8 cellular contexts compared by ENCODE assay signal in the genomic region with DNA sequence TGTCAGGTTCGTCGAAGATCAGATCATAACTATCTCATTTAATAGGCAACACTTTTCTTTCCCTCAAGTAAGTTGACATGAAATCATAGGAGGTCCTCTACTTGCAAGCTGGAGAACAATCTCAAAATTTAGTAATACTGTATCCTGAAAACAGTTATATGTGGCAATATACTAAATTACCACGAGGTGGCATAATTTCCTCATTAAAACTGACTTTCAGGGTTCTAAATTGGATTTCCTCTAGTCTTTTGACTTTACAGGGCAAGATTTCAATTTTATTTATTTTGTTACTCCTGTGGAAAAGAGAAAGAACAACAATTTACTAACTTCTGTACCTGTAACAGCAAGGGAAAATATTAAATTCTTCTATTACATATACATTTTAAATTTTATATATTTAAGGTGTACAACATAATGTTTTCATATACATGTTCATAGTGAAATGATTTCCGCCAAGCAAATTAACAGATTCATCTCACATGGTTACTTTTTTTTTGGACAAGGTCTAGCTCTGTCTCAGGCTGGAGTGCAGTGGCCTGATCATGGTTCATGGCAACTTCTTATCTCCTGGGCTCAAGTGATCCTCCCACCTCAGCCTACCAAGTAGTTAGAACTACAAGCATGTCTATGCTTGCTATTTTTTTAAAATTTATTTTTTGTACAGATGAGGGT. TPM values are rescaled to one million over a fixed set of nuclear protein-coding genes. Genes with fewer than 3 reads are reported as not detected.
DNase-seq lines count a peak whose midpoint lies in the region; ATAC-seq and TF ChIP-seq lines count a peak whose summit lies in the region.

No MANE protein-coding gene starts in this region.

- no peaks in the 10 kb centered on the region for H3K79me1 ChIP-seq in mesendoderm (ENCODE audit: low read length)

- no peaks in the 10 kb centered on the region for H3K27me3 ChIP-seq in mesendoderm (ENCODE audit: insufficient read depth, low read length, poor library complexity)

- DNase-seq in A172 (ENCODE audit: low spot score) (peak; percentile 46), GM10248 (ENCODE audit: extremely low spot score) (peak; percentile 39), NCI-H1092 treated with DMSO at 0.1 percent for 48 hours (lab: John Stamatoyannopoulos, UW) (peak; percentile 0), mesendoderm (peak; percentile 48)
- DNase-seq in activated CD4-positive, CD25-positive, alpha-beta regulatory T cell (lab: John Stamatoyannopoulos, UW) = no peak

- peaks cover 13% of the 10 kb centered on the region for H3K27me3 Mint-ChIP-seq in brain

- H2BK5ac ChIP-seq in mesendoderm (ENCODE audit: low read length) = no peak overlapping the region

- no peak overlapping the region for H2BK120ac ChIP-seq in mesendoderm (ENCODE audit: low read depth, low read length)

- H2BK15ac ChIP-seq in mesendoderm (replicated peaks; ENCODE audit: low read depth) = no peak overlapping the region

- no peak overlapping the region for H3K4me3 Mint-ChIP-seq in brain

- H3K23ac ChIP-seq in mesendoderm (ENCODE audit: low read length) = no peak overlapping the region

- H3K4ac ChIP-seq in mesendoderm (ENCODE audit: low read depth, low read length) = peak overlapping the region; percentile 55

- no peak overlapping the region for H4K5ac ChIP-seq in mesendoderm (ENCODE audit: low read length)

- no peaks in the 10 kb centered on the region for H3K4me1 Mint-ChIP-seq in brain

- no peak overlapping the region for H3K9ac ChIP-seq in mesendoderm (ENCODE audit: low read length)

- H3K4me1 ChIP-seq in mesendoderm (ENCODE audit: control insufficient read depth, low read depth, low read length) = peaks cover 2% of the 10 kb centered on the region

- H4K8ac ChIP-seq in mesendoderm (ENCODE audit: low read depth, low read length) = no peak overlapping the region

- no peak overlapping the region for H3K4me3 ChIP-seq in mesendoderm (ENCODE audit: low read length)

- CTCF ChIA-PET in GM10248 (lab: Yijun Ruan, JAX) = interaction anchor here (0.6 to 3.8 kb wide), 4 partner anchors 9 to 1064 kb away, joined by 3 to 30 read pairs (median 3); no protein-coding TSS in a partner anchor

- H3K27ac Mint-ChIP-seq in brain = no peak overlapping the region

- H3K9me3 Mint-ChIP-seq in brain = peaks cover 6 to 18% (median 11%) of the 10 kb centered on the region in 5 experiments

- H3K79me2 ChIP-seq in mesendoderm (ENCODE audit: control insufficient read depth, insufficient read depth, low read length) = no peaks in the 10 kb centered on the region

- H2AK5ac ChIP-seq in mesendoderm (ENCODE audit: low read length) = no peak overlapping the region

- no peak overlapping the region for H3K4me2 ChIP-seq in mesendoderm (ENCODE audit: low read length)

- no peak overlapping the region for H3K27ac ChIP-seq in mesendoderm (ENCODE audit: low read depth, low read length)

- H3K56ac ChIP-seq in mesendoderm (ENCODE audit: low read length) = no peak overlapping the region

- no CpG with 5 or more reads among the region's 4 CpGs for WGBS in mesendoderm (ENCODE audit: extremely low coverage, insufficient coverage, low lambda C conversion rate)

- no peaks in the 10 kb centered on the region for H3K36me3 Mint-ChIP-seq in brain

- H3K36me3 ChIP-seq in mesendoderm (ENCODE audit: control insufficient read depth, insufficient read depth, low read length) = no peaks in the 10 kb centered on the region

- peak; percentile 58 for TF ChIP-seq CTCF in GM10248 (IDR thresholded peaks at IDR 0.05; ENCODE audit: control extremely low read depth, extremely low read depth, low read depth, missing control alignments)
- peak; percentile 57 to 72 for TF ChIP-seq CTCF in brain (conservative IDR thresholded peaks at IDR 0.05)

- ATAC-seq in HG02970 (IDR thresholded peaks at IDR 0.05; ENCODE audit: low FRiP score, unreplicated experiment) = no peak
- ATAC-seq in GM19395 (IDR thresholded peaks at IDR 0.05; ENCODE audit: unreplicated experiment) = no peak

- POLR2A ChIA-PET in GM10248 (lab: Yijun Ruan, JAX) = no interaction called here

- H3K18ac ChIP-seq in mesendoderm (ENCODE audit: low read length) = no peak overlapping the region

RNA-seq across cellular contexts. Expression of gene CYP2C18, which starts 53.4 kb away (rescaled TPM):
- not detected in 2 replicates for total RNA-seq in A172 (2014; rRNA removed; shearing (Covaris generic))
- polyA plus RNA-seq in brain (ENCODE audit: insufficient read depth, low read depth, low replicate concordance) = not detected
- 0.21 TPM for polyA plus RNA-seq in mesendoderm (2013, experiment 1 of 2)
- polyA plus RNA-seq in mesendoderm (2013, experiment 2 of 2) = 0.18 TPM

Comparison
In these comparisons a context has a peak if more than half of its experiments do, and no peak if none do; other contexts are left out.
1. DNase-seq: peak in A172 (single experiment), GM10248 (single experiment), NCI-H1092 treated with DMSO at 0.1 percent for 48 hours (single experiment) and mesendoderm (single experiment); none in activated CD4-positive, CD25-positive, alpha-beta regulatory T cell (0 of 4).